Comparison of ENCODE assay signal across 8 cellular contexts in genomic region chr2:196101325-196101981, GRCh38. TPM values are rescaled to one million over a fixed set of nuclear protein-coding genes. Genes with fewer than 3 reads are reported as not detected.
A peak's percentile ranks its signal among the peaks of the same experiment; 100 is the strongest.
DNase-seq lines count a peak whose midpoint lies in the region; ATAC-seq and TF ChIP-seq lines count a peak whose summit lies in the region.

No MANE protein-coding gene starts in this region.

- no peaks in the 10 kb centered on the region for H3K27me3 Mint-ChIP-seq in chondrocyte (ENCODE audit: low read depth)

- peak overlapping the region; percentile 49; the same call in 1 of the 2 replicates for H3K9ac ChIP-seq in KMS-11

- H3K27me3 ChIP-seq in KMS-11 (ENCODE audit: insufficient read depth, low read depth) = no peaks in the 10 kb centered on the region

- no peaks in the 10 kb centered on the region for H3K79me2 ChIP-seq in KMS-11 (ENCODE audit: insufficient read depth, low read depth)

- peaks cover 2% of the 10 kb centered on the region for H3K9me3 Mint-ChIP-seq in chondrocyte (ENCODE audit: low read depth)

- H3K4me3 ChIP-seq in KMS-11 (IDR thresholded peaks at IDR 0.05; ENCODE audit: insufficient read depth, low read depth, low read length) = peak overlapping the region; percentile 41

- TF ChIP-seq CTCF in KMS-11 (conservative IDR thresholded peaks at IDR 0.05; ENCODE audit: low read depth, low read length) (no peak), chondrocyte (IDR thresholded peaks at IDR 0.05) (peak; percentile 19)

- H3K27ac ChIP-seq in KMS-11 = peak overlapping the region; percentile 87

- TF ChIP-seq POLR2A in GM18505 (IDR thresholded peaks at IDR 0.05; ENCODE audit: borderline replicate concordance, extremely low read depth, insufficient read depth, insufficient read length) = no peak

- peak overlapping the region; percentile 59 for H3K27ac Mint-ChIP-seq in chondrocyte (ENCODE audit: unreplicated experiment)

- peak overlapping the region; percentile 80 for H2AFZ ChIP-seq in KMS-11 (ENCODE audit: low read depth)

- peak overlapping the region; percentile 86 for H3K4me2 ChIP-seq in KMS-11

- H4K20me1 ChIP-seq in KMS-11 (ENCODE audit: insufficient read depth) = no peaks in the 10 kb centered on the region

- no peaks in the 10 kb centered on the region for H3K36me3 Mint-ChIP-seq in chondrocyte (ENCODE audit: low read depth)

- no peak overlapping the region for H3K4me3 Mint-ChIP-seq in chondrocyte (ENCODE audit: unreplicated experiment)

- ATAC-seq in GM18505 (IDR thresholded peaks at IDR 0.05; ENCODE audit: unreplicated experiment) (peak; percentile 97), GM21619 (IDR thresholded peaks at IDR 0.05; ENCODE audit: unreplicated experiment) (peak; percentile 95)

- no peaks in the 10 kb centered on the region for H3K36me3 ChIP-seq in KMS-11 (ENCODE audit: insufficient read depth)

- H3K4me1 Mint-ChIP-seq in chondrocyte (ENCODE audit: low read depth) = peaks cover 54% of the 10 kb centered on the region

- H3K4me1 ChIP-seq in KMS-11 (ENCODE audit: low read depth, poor library complexity, severe bottlenecking) = peaks cover 37% of the 10 kb centered on the region

- DNase-seq in chondrocyte (ENCODE audit: low spot score) (no peak), medulla oblongata (ENCODE audit: extremely low spot score) (no peak), SKM-1 (lab: John Stamatoyannopoulos, UW; ENCODE audit: unreplicated experiment) (no peak), NCI-H1417 treated with DMSO at 0.1 percent for 48 hours (lab: John Stamatoyannopoulos, UW) (no peak)
- peak in 2 of 3 experiments; percentile 4 to 54 for DNase-seq in stimulated activated CD4-positive, alpha-beta T cell treated with anti-CD3 and anti-CD28 coated beads, TNF-alpha, amount 100 ng/mL, for 24 hours (ENCODE audit: low read depth in 3 of 3)

RNA-seq across cellular contexts. Expression of gene DNAH7, which starts 32.8 kb away (rescaled TPM):
- 0.03 to 0.70 TPM (median 0.20 TPM) in 3 replicates for total RNA-seq in chondrocyte

Comparison
In these comparisons a context has a peak if more than half of its experiments do, and no peak if none do; other contexts are left out.
1. DNase-seq: peak in stimulated activated CD4-positive, alpha-beta T cell treated with anti-CD3 and anti-CD28 coated beads, TNF-alpha, amount 100 ng/mL, for 24 hours (2 of 3); none in chondrocyte (single experiment), medulla oblongata (single experiment), SKM-1 (single experiment) and NCI-H1417 treated with DMSO at 0.1 percent for 48 hours (single experiment).